ENCODE assay signal across 8 cellular contexts in the genomic region with DNA sequence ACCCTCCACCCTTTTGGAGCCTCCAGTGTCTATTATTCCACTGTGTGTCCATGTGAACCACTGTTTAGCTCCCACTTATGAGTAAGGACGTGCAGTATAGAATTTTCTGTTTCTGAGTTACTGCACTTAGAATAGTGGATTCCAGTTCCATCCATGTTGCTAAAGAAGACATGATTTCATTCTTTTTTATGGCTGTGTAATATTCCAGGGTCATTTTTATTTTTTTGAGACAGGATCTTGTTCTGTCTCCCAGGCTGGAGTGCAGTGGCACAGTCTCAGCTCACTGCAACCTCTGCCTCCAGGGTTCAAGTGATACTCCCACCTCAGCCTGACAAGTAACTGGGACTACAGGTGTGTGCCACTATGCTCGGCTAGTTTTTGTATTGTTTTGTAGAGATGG. TPM values are rescaled to one million over a fixed set of nuclear protein-coding genes. Genes with fewer than 3 reads are reported as not detected.
"Had no signal": no experiment of that assay in that cellular context is flagged by ENCODE, and none has a peak within 500 bp of the region (broad histone marks: within the 10 kb centered on the region; RNA-seq: fewer than 3 reads in every experiment).

No MANE protein-coding gene starts in this region.

- H3K27ac Mint-ChIP-seq: IgD-negative memory B cell had no signal

- H3K27ac ChIP-seq: HL-60 had no signal

- H3K36me3 Mint-ChIP-seq: IgD-negative memory B cell had no signal

- DNase-seq: IMR-90, KBM-7, KG1 had no signal

- ATAC-seq: HepG2, K562 had no signal

- H3K4me3 Mint-ChIP-seq: IgD-negative memory B cell had no signal

- H3K9me3 Mint-ChIP-seq: IgD-negative memory B cell had no signal

- H3K4me3 ChIP-seq: K562 had no signal

RNA-seq across cellular contexts. Expression of gene EML1, which starts 31.6 kb away (rescaled TPM):
- total RNA-seq: HT-29 had no signal
